13 cellular contexts compared by ENCODE assay signal in the genomic region with DNA sequence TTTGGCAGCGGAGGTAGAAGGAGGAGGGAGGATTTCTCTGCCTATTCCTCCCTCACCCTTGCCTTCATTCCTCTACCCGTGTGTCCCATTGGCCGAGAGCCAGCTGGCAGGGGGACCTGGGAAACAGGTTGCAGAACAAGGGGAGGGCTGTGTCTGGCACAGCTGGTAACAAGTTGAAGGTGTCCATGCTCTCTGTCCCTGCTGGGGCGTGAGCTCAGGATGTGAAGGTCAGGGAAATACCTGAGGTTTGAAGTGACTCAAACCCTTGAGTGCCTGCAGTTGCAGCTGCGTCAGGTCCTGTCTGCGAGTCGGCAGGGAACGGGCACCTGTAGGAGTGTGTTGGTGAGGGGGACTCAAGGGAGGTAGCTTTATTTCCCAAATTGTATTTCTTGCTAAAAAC. TPM values are rescaled to one million over a fixed set of nuclear protein-coding genes. Genes with fewer than 3 reads are reported as not detected.
A peak's percentile ranks its signal among the peaks of the same experiment; 100 is the strongest.
DNase-seq lines count a peak whose midpoint lies in the region; ATAC-seq, FAIRE-seq and TF ChIP-seq lines count a peak whose summit lies in the region.
"Had no signal": no experiment of that assay in that cellular context is flagged by ENCODE, and none has a peak within 500 bp of the region (broad histone marks: within the 10 kb centered on the region; RNA-seq: fewer than 3 reads in every experiment).

No MANE protein-coding gene starts in this region.

- no peak for FAIRE-seq in H54 (lab: Jason Lieb, UNC)
- FAIRE-seq: TTC549 had no signal

- H3K4me3 ChIP-seq in colonic mucosa (no peak overlapping the region), lung (no peak overlapping the region)

- H3K27ac ChIP-seq in C4-2B (peak overlapping the region; percentile 20), colonic mucosa (peak overlapping the region; percentile 91), lung (ENCODE audit: low read depth in 1 of 2, low read length in 1 of 2) (peak overlapping the region in 1 of 2 donors; percentile 7)

- TF ChIP-seq CTCF in C4-2B (conservative IDR thresholded peaks at IDR 0.05), result no peak
- TF ChIP-seq CTCF in colonic mucosa (IDR thresholded peaks at IDR 0.05), result no peak
- TF ChIP-seq CTCF in lung (IDR thresholded peaks at IDR 0.05; ENCODE audit: control extremely low read depth, extremely low read depth), result no peak

- DNase-seq in NCI-H1694 treated with DMSO at 0.1 percent for 48 hours (lab: John Stamatoyannopoulos, UW), result peak; percentile 21
- peak; percentile 97 for DNase-seq in colonic mucosa
- peak; percentile 91 for DNase-seq in lung (ENCODE audit: low spot score)
- no peak for DNase-seq in NCI-H1092 (lab: John Stamatoyannopoulos, UW)
- no peak for DNase-seq in H54 (ENCODE audit: insufficient read length, low spot score)
- no peak for DNase-seq in OCI-M2 (lab: John Stamatoyannopoulos, UW; ENCODE audit: unreplicated experiment)
- DNase-seq: activated CD8-positive, alpha-beta memory T cell treated with anti-CD3 and anti-CD28 coated beads, Interleukin-2, amount 50 U/mL, for 48 hours; endodermal cell; GF-D8; NCI-H1417 had no signal

- 74 to 86% methylated on average over 8 of the region's 8 CpGs for WGBS in lung, 2 donors

- peak overlapping the region; percentile 14 to 16 for H3K9ac ChIP-seq in colonic mucosa (ENCODE audit: low read depth in 2 of 2, low read length in 2 of 2)

- TF ChIP-seq POLR2A in H54 (IDR thresholded peaks at IDR 0.05; ENCODE audit: low read depth, low read length), result no peak

- H3K4me1 ChIP-seq in colonic mucosa (no peaks in the 10 kb centered on the region), lung (ENCODE audit: control insufficient read depth in 2 of 2, insufficient read depth in 2 of 2, low read length in 2 of 2) (peaks cover 0 to 2% of the 10 kb centered on the region in 2 donors)

- H3K9me3 ChIP-seq in colonic mucosa (no peaks in the 10 kb centered on the region), lung (ENCODE audit: control insufficient read depth in 2 of 2, insufficient read depth in 1 of 2, low read length in 1 of 2) (no peaks in the 10 kb centered on the region)

- intact Hi-C loops in colonic mucosa (cut with DNase I), result no loop called here

- peak; percentile 39 for ATAC-seq in lung (ENCODE audit: insufficient read depth, low FRiP score)
- ATAC-seq in GM18520 (IDR thresholded peaks at IDR 0.05; ENCODE audit: unreplicated experiment), result no peak

- H3K36me3 ChIP-seq in colonic mucosa, result peaks cover 8% of the 10 kb centered on the region
- H3K36me3 ChIP-seq in lung (ENCODE audit: control insufficient read depth in 2 of 2, insufficient read depth in 2 of 2, low read length in 2 of 2), result peaks cover 8 to 32% of the 10 kb centered on the region in 2 donors

- H3K27me3 ChIP-seq in colonic mucosa (no peaks in the 10 kb centered on the region), lung (ENCODE audit: control insufficient read depth, insufficient read depth) (no peaks in the 10 kb centered on the region)

RNA-seq across cellular contexts. Expression of a gene that starts 16.2 kb away (rescaled TPM):
- 10 to 100 TPM; 47.4 to 74.8 TPM for total RNA-seq in colonic mucosa
- total RNA-seq in lung, result 10 to 100 TPM; 22.9 to 31.6 TPM
- 10 to 100 TPM; 18.6 to 19.1 TPM for polyA plus RNA-seq in lung

RNA-seq across cellular contexts. Expression of a gene that starts 24.5 kb away (rescaled TPM):
- total RNA-seq in colonic mucosa, result 100 to 1,000 TPM; 109 to 110 TPM
- 10 to 100 TPM; 51.3 to 88.9 TPM for total RNA-seq in lung
- polyA plus RNA-seq in lung, result 100 to 1,000 TPM in 1 of 2 donors, 10 to 100 TPM in 1; 54.5 to 110 TPM

RNA-seq across cellular contexts. Expression of a gene that starts 28.3 kb away (rescaled TPM):
- total RNA-seq in colonic mucosa, result 10 to 100 TPM; 33.9 to 37.3 TPM
- total RNA-seq in lung, result 10 to 100 TPM in 1 of 2 donors, 1 to 10 TPM in 1; 7.0 to 17.6 TPM
- 10 to 100 TPM in 1 of 2 donors, 1 to 10 TPM in 1; 7.8 to 12.2 TPM for polyA plus RNA-seq in lung

RNA-seq across cellular contexts. Expression of a gene that starts 58.0 kb away (rescaled TPM):
- 10 to 100 TPM; 62.3 to 78.3 TPM for total RNA-seq in colonic mucosa
- 10 to 100 TPM; 14.5 to 26.0 TPM for total RNA-seq in lung
- polyA plus RNA-seq in lung, result 10 to 100 TPM; 10.4 to 18.6 TPM

RNA-seq across cellular contexts. Expression of a gene that starts 58.6 kb away (rescaled TPM):
- total RNA-seq in colonic mucosa (100 to 1,000 TPM in 1 of 2 donors, 10 to 100 TPM in 1; 94.5 to 142 TPM), lung (100 to 1,000 TPM in 1 of 2 donors, 10 to 100 TPM in 1; 62.5 to 145 TPM)
- 100 to 1,000 TPM; 103 to 130 TPM for polyA plus RNA-seq in lung

Comparison
In these comparisons a context has a peak if more than half of its experiments do, and no peak if none do; other contexts are left out.
1. DNase-seq: peak in NCI-H1694 treated with DMSO at 0.1 percent for 48 hours (single experiment), colonic mucosa (single experiment) and lung (single experiment); none in NCI-H1092 (single experiment), H54 (single experiment) and OCI-M2 (single experiment).